In genomic region chr18:58541789-58542425, GRCh38 we compare ENCODE assay signal across 7 cellular contexts.
DNase-seq lines count a peak whose midpoint lies in the region; ATAC-seq, FAIRE-seq and TF ChIP-seq lines count a peak whose summit lies in the region.

No MANE protein-coding gene starts in this region.

- DNase-seq in NCI-H82 (lab: John Stamatoyannopoulos, UW) (peak; percentile 80), keratinocyte (ENCODE audit: low read depth, low spot score) (peak; percentile 96), upper lobe of right lung (no peak), GOT3 (lab: John Stamatoyannopoulos, UW) (no peak)
- peak; percentile 23 for DNase-seq in activated gamma-delta T cell treated with anti-CD3 and anti-CD28 coated beads, Interleukin-2, amount 50 U/mL, for 16 hours (ENCODE audit: low read depth)

- ATAC-seq in GM18519 (IDR thresholded peaks at IDR 0.05; ENCODE audit: low FRiP score, unreplicated experiment) (peak; percentile 43), HG02678 (IDR thresholded peaks at IDR 0.05; ENCODE audit: unreplicated experiment) (peak; percentile 43), upper lobe of right lung (peak; percentile 85)

- H3K27ac ChIP-seq in keratinocyte (ENCODE audit: control insufficient read depth, insufficient read depth, low read length) (peak overlapping the region; percentile 92), upper lobe of right lung (no peak overlapping the region)

- H3K4me2 ChIP-seq in keratinocyte (ENCODE audit: control insufficient read depth, extremely low read depth, insufficient read depth, low read depth, low read length), result peak overlapping the region; percentile 83

- H3K4me1 ChIP-seq in keratinocyte (ENCODE audit: control insufficient read depth, extremely low read depth, insufficient read depth, low read length) (peaks cover 57% of the 10 kb centered on the region), upper lobe of right lung (peaks cover 7% of the 10 kb centered on the region)

- no peaks in the 10 kb centered on the region for H4K20me1 ChIP-seq in keratinocyte (ENCODE audit: control insufficient read depth, extremely low read depth, insufficient read depth, low read length)

- H3K4me3 ChIP-seq in keratinocyte (ENCODE audit: control insufficient read depth in 2 of 3, extremely low read depth in 1 of 3, insufficient read depth in 2 of 3, low read depth in 1 of 3, low read length in 3 of 3) (peak overlapping the region in 2 of 3 experiments; percentile 31 to 47), upper lobe of right lung (no peak overlapping the region)

- H3K9ac ChIP-seq in keratinocyte (ENCODE audit: control insufficient read depth, extremely low read depth, insufficient read depth, low read length), result peak overlapping the region; percentile 57

- no peaks in the 10 kb centered on the region for H3K9me1 ChIP-seq in keratinocyte (ENCODE audit: control insufficient read depth, extremely low read depth, insufficient read depth, low read length)

- TF ChIP-seq CTCF in keratinocyte (optimal IDR thresholded peaks at IDR 0.05 in 1 of 3, IDR thresholded peaks at IDR 0.05 in 1 of 3, conservative IDR thresholded peaks at IDR 0.05 in 1 of 3; ENCODE audit: extremely low read depth in 1 of 3, insufficient read depth in 2 of 3, low read length in 3 of 3) (no peak), upper lobe of right lung (IDR thresholded peaks at IDR 0.05) (no peak)

- intact Hi-C loops in upper lobe of right lung (cut with DNase I), result no loop called here

- FAIRE-seq in keratinocyte (lab: Jason Lieb, UNC), result peak; percentile 98

- H2AFZ ChIP-seq in keratinocyte (ENCODE audit: control insufficient read depth, low read length), result peak overlapping the region; percentile 38

- dilution Hi-C loops in keratinocyte (cut with MboI; ENCODE audit: extremely low pct_ligation_motif_present, low sequenced_read_pairs), result no loop called here

- H3K27me3 ChIP-seq in keratinocyte (ENCODE audit: control insufficient read depth, extremely low read depth, insufficient read depth, low read length) (no peaks in the 10 kb centered on the region), upper lobe of right lung (no peaks in the 10 kb centered on the region)

- no peaks in the 10 kb centered on the region for H3K79me2 ChIP-seq in keratinocyte (ENCODE audit: control insufficient read depth, insufficient read depth, low read length)

- H3K9me3 ChIP-seq in keratinocyte (ENCODE audit: control insufficient read depth, low read depth, low read length), result no peaks in the 10 kb centered on the region
- H3K9me3 ChIP-seq in upper lobe of right lung, result no peaks in the 10 kb centered on the region

- no peaks in the 10 kb centered on the region for H3K36me3 ChIP-seq in keratinocyte (ENCODE audit: control insufficient read depth in 2 of 2, extremely low read depth in 1 of 2, insufficient read depth in 2 of 2, low read length in 2 of 2)
- no peaks in the 10 kb centered on the region for H3K36me3 ChIP-seq in upper lobe of right lung

Comparison
In these comparisons a context has a peak if more than half of its experiments do, and no peak if none do; other contexts are left out.
1. DNase-seq: peak in NCI-H82 (single experiment), activated gamma-delta T cell treated with anti-CD3 and anti-CD28 coated beads, Interleukin-2, amount 50 U/mL, for 16 hours (single experiment) and keratinocyte (single experiment); none in upper lobe of right lung (single experiment) and GOT3 (single experiment).
2. Peak in every context shown above with its lines, with median percentiles within 50 percentile points of each other: ATAC-seq.